9 cellular contexts compared by ENCODE assay signal in genomic region chr9:26746357-26747072, GRCh38.
DNase-seq lines count a peak whose midpoint lies in the region; ATAC-seq and TF ChIP-seq lines count a peak whose summit lies in the region.
"Had no signal": no experiment of that assay in that cellular context is flagged by ENCODE, and none has a peak within 500 bp of the region (broad histone marks: within the 10 kb centered on the region; RNA-seq: fewer than 3 reads in every experiment).

No MANE protein-coding gene starts in this region.

- TF ChIP-seq POLR2A in erythroblast (IDR thresholded peaks at IDR 0.05; ENCODE audit: low read length) (no peak), lower leg skin (IDR thresholded peaks at IDR 0.05) (no peak)

- ATAC-seq in GM21529 (IDR thresholded peaks at IDR 0.05; ENCODE audit: unreplicated experiment) (peak; percentile 87), HG03469 (IDR thresholded peaks at IDR 0.05; ENCODE audit: unreplicated experiment) (peak; percentile 78), esophagus mucosa (peak; percentile 86)

- TF ChIP-seq CTCF in lower leg skin (IDR thresholded peaks at IDR 0.05): no peak

- no peak overlapping the region for H3K4me3 ChIP-seq in lower leg skin (ENCODE audit: low read depth, poor library complexity, severe bottlenecking)
- H3K4me3 ChIP-seq: ascending aorta had no signal

- WGBS in lower leg skin, 2 donors: 85 to 88% methylated on average over 4 of the region's 4 CpGs

- intact Hi-C loops in lower leg skin (cut with DNase I; ENCODE audit: low total_unique reads): loop anchor here (5.0 kb wide), 1 partner anchor 226 kb away; no protein-coding TSS in a partner anchor

- peak; percentile 36 for DNase-seq in ELF-1 (ENCODE audit: low read depth, low spot score)
- no peak for DNase-seq in GF-D8 (lab: John Stamatoyannopoulos, UW)
- no peak for DNase-seq in superior temporal gyrus (ENCODE audit: extremely low spot score)
- DNase-seq in erythroblast (lab: John Stamatoyannopoulos, UW): no peak
- DNase-seq in lower leg skin (ENCODE audit: low spot score in 2 of 2): no peak
